In genomic region chr14:74563233-74563585, GRCh38 we compare ENCODE assay signal across 13 cellular contexts. TPM values are rescaled to one million over a fixed set of nuclear protein-coding genes. Genes with fewer than 3 reads are reported as not detected.
DNase-seq lines count a peak whose midpoint lies in the region; ATAC-seq, FAIRE-seq and TF ChIP-seq lines count a peak whose summit lies in the region.
"Had no signal": no experiment of that assay in that cellular context is flagged by ENCODE, and none has a peak within 500 bp of the region (broad histone marks: within the 10 kb centered on the region; RNA-seq: fewer than 3 reads in every experiment).

No MANE protein-coding gene starts in this region.

- dilution Hi-C loops in endothelial cell of umbilical vein (cut with MboI; ENCODE audit: extremely low pct_ligation_motif_present, low sequenced_read_pairs), result no loop called here

- TF ChIP-seq CTCF in PC-9 (conservative IDR thresholded peaks at IDR 0.05), result no peak
- TF ChIP-seq CTCF in endothelial cell of umbilical vein (IDR thresholded peaks at IDR 0.05; ENCODE audit: extremely low read depth in 1 of 2, insufficient read depth in 1 of 2, low read depth in 1 of 2, low read length in 2 of 2), result no peak
- peak; percentile 16 for TF ChIP-seq CTCF in progenitor cell of endocrine pancreas (IDR thresholded peaks at IDR 0.05; ENCODE audit: unreplicated experiment)

- H3K79me2 ChIP-seq in PC-9 (ENCODE audit: low read depth) (peaks cover 66% of the 10 kb centered on the region), endothelial cell of umbilical vein (ENCODE audit: control insufficient read depth, insufficient read depth, low read length) (peaks cover 91% of the 10 kb centered on the region)

- H3K9ac ChIP-seq in endothelial cell of umbilical vein (replicated peaks; ENCODE audit: extremely low read depth, insufficient read depth, low read length), result no peak overlapping the region

- no peak overlapping the region for H3K4me3 Mint-ChIP-seq in progenitor cell of endocrine pancreas (ENCODE audit: low read depth)

- intact Hi-C loops in PC-9 (cut with micrococcal nuclease; ENCODE audit: unreplicated experiment), result no loop called here
- intact Hi-C loops in endothelial cell of umbilical vein (cut with micrococcal nuclease), result no loop called here

- no peak for ATAC-seq in GM18502 (IDR thresholded peaks at IDR 0.05; ENCODE audit: poor library complexity, unreplicated experiment)
- no peak for ATAC-seq in HG03108 (IDR thresholded peaks at IDR 0.05; ENCODE audit: unreplicated experiment)

- H3K36me3 Mint-ChIP-seq in progenitor cell of endocrine pancreas (ENCODE audit: insufficient read depth), result no peaks in the 10 kb centered on the region

- peak overlapping the region; percentile 43 for H3K4me3 ChIP-seq in PC-9
- no peak overlapping the region for H3K4me3 ChIP-seq in endothelial cell of umbilical vein (replicated peaks in 1 of 3; ENCODE audit: insufficient read depth in 1 of 3, low read depth in 1 of 3, low read length in 3 of 3)

- no peaks in the 10 kb centered on the region for H3K36me3 ChIP-seq in PC-9 (ENCODE audit: low read depth)
- H3K36me3 ChIP-seq in endothelial cell of umbilical vein (ENCODE audit: control insufficient read depth in 2 of 2, extremely low read depth in 1 of 2, insufficient read depth in 2 of 2, low read length in 2 of 2), result peaks cover 11 to 16% of the 10 kb centered on the region in 2 experiments

- no TSS peak for BruUV-seq in PC-9 (replicated peaks; lab: Mats Ljungman, UMichigan)
- no TSS peak for BruUV-seq in endothelial cell of umbilical vein (replicated peaks; lab: Mats Ljungman, UMichigan)

- no peaks in the 10 kb centered on the region for H3K9me3 ChIP-seq in PC-9 (ENCODE audit: insufficient read depth, low read depth)
- H3K9me3 ChIP-seq in endothelial cell of umbilical vein (replicated peaks; ENCODE audit: control insufficient read depth, insufficient read depth, low read length), result no peaks in the 10 kb centered on the region

- FAIRE-seq in endothelial cell of umbilical vein (lab: Jason Lieb, UNC), result peak; percentile 31
- FAIRE-seq: H54 had no signal

- no peaks in the 10 kb centered on the region for H3K9me2 ChIP-seq in PC-9 (ENCODE audit: insufficient read depth)

- H3K27me3 Mint-ChIP-seq in progenitor cell of endocrine pancreas, result peaks cover 3% of the 10 kb centered on the region

- peaks cover 75% of the 10 kb centered on the region for H3K4me1 ChIP-seq in PC-9 (replicated peaks; ENCODE audit: insufficient read depth)
- no peaks in the 10 kb centered on the region for H3K4me1 ChIP-seq in endothelial cell of umbilical vein (ENCODE audit: control insufficient read depth, extremely low read depth, insufficient read depth, low read length)

- DNase-seq in H4 (ENCODE audit: low spot score) (peak; percentile 34), PC-9 (peak in 1 of 2 experiments; percentile 99), endothelial cell of umbilical vein (ENCODE audit: low read depth, low spot score) (peak; percentile 52), progenitor cell of endocrine pancreas (ENCODE audit: low spot score, unreplicated experiment) (no peak), GM19238 (ENCODE audit: insufficient read length, low spot score) (no peak), RPMI8226 (no peak)
- DNase-seq: CD8-positive, alpha-beta memory T cell; effector memory CD4-positive, alpha-beta T cell; NCI-H2107; OCI-M1 had no signal

- H3K4me2 ChIP-seq in PC-9, result peak overlapping the region; percentile 80
- no peak overlapping the region for H3K4me2 ChIP-seq in endothelial cell of umbilical vein (ENCODE audit: insufficient read depth, low read length)

- CTCF ChIA-PET in PC-9 (lab: Charles Lee), result interaction anchor here (0.8 kb wide), 1 partner anchor 9 kb away, joined by 5 read pairs; no protein-coding TSS in a partner anchor
- CTCF ChIA-PET in endothelial cell of umbilical vein (lab: Charles Lee), result interaction anchor here (1.8 kb wide), 1 partner anchor 9 kb away, joined by 8 read pairs; no protein-coding TSS in a partner anchor

- peaks cover 5% of the 10 kb centered on the region for H3K4me1 Mint-ChIP-seq in progenitor cell of endocrine pancreas (ENCODE audit: low read depth)
- H3K4me1 Mint-ChIP-seq: CD8-positive, alpha-beta memory T cell had no signal

- H2AFZ ChIP-seq in PC-9 (peak overlapping the region; percentile 3; the same call in 1 of the 2 replicates), endothelial cell of umbilical vein (ENCODE audit: low read depth, low read length) (no peak overlapping the region)

- POLR2A ChIA-PET in PC-9 (lab: Charles Lee; ENCODE audit: unreplicated experiment) (interaction anchor here (0.6 to 0.7 kb wide), 2 partner anchors 12 to 263 kb away, joined by 3 to 5 read pairs; no protein-coding TSS in a partner anchor), endothelial cell of umbilical vein (lab: Charles Lee) (no interaction called here)

- H3K27ac ChIP-seq in PC-9 (peak overlapping the region; percentile 83), endothelial cell of umbilical vein (ENCODE audit: insufficient read depth, low read depth, low read length) (no peak overlapping the region)

- no peak overlapping the region for H3K27ac Mint-ChIP-seq in progenitor cell of endocrine pancreas
- H3K27ac Mint-ChIP-seq: CD8-positive, alpha-beta memory T cell had no signal

- H3F3A ChIP-seq in PC-9 (ENCODE audit: insufficient read depth, low read depth), result peaks cover 78% of the 10 kb centered on the region

- no peak for TF ChIP-seq POLR2A in endothelial cell of umbilical vein (IDR thresholded peaks at IDR 0.05; ENCODE audit: low read depth, low read length)

- H3K9me1 ChIP-seq in endothelial cell of umbilical vein (replicated peaks; ENCODE audit: control insufficient read depth, extremely low read depth, insufficient read depth, low read length), result no peaks in the 10 kb centered on the region

- H3K27me3 ChIP-seq in PC-9 (ENCODE audit: insufficient read depth, low read depth) (no peaks in the 10 kb centered on the region), endothelial cell of umbilical vein (ENCODE audit: control insufficient read depth in 2 of 2, insufficient read depth in 2 of 2, low read length in 2 of 2) (no peaks in the 10 kb centered on the region)

- H3K9me3 Mint-ChIP-seq in progenitor cell of endocrine pancreas (ENCODE audit: low read depth), result no peaks in the 10 kb centered on the region

- H4K20me1 ChIP-seq in PC-9 (ENCODE audit: insufficient read depth) (no peaks in the 10 kb centered on the region), endothelial cell of umbilical vein (replicated peaks; ENCODE audit: control insufficient read depth, extremely low read depth, insufficient read depth, low read length) (no peaks in the 10 kb centered on the region)

TF ChIP-seq in endothelial cell of umbilical vein, 7 proteins besides CTCF, POLR2A, EP300 and RAD21:
- TF ChIP-seq FOS (IDR thresholded peaks at IDR 0.05; ENCODE audit: borderline replicate concordance, insufficient read depth, low read length) (no peak), EZH2 (IDR thresholded peaks at IDR 0.05; ENCODE audit: borderline replicate concordance, low read depth, low read length, severe bottlenecking) (no peak), MAX (IDR thresholded peaks at IDR 0.05; ENCODE audit: insufficient read depth, insufficient read length) (no peak), JUN (IDR thresholded peaks at IDR 0.05; ENCODE audit: borderline replicate concordance, insufficient read depth, insufficient read length, low read depth) (no peak), MYC (IDR thresholded peaks at IDR 0.05; ENCODE audit: low read depth, low read length) (no peak), GATA2 (IDR thresholded peaks at IDR 0.05; ENCODE audit: insufficient read depth, insufficient read length, low read depth, low read length) (no peak), POLR2AphosphoS5 (IDR thresholded peaks at IDR 0.05; ENCODE audit: insufficient read depth, low read depth, low read length) (no peak)
TF ChIP-seq in endothelial cell of umbilical vein: peak in this region for 0.

RNA-seq across cellular contexts. Expression of gene LTBP2, which starts 48.8 kb away (rescaled TPM):
- total RNA-seq in H4 (2014; rRNA removed; shearing (Covaris generic)), result 1.5 and 1.6 TPM in 2 replicates
- total RNA-seq in PC-9 (2021) (121 and 124 TPM in 2 replicates), endothelial cell of umbilical vein (264 and 268 TPM in 2 replicates), progenitor cell of endocrine pancreas (0.47 and 0.79 TPM in 2 replicates)
- 208 and 209 TPM in 2 replicates for polyA plus RNA-seq in endothelial cell of umbilical vein
- polyA plus RNA-seq in endothelial cell of umbilical vein (2011; cell fraction: cytosol; rRNA removed), result 182 and 200 TPM in 2 replicates
- 302 and 337 TPM in 2 replicates for polyA plus RNA-seq in endothelial cell of umbilical vein (2011; cell fraction: nucleus; rRNA removed)
- polyA plus RNA-seq in endothelial cell of umbilical vein (2012), result 319 and 426 TPM in 2 replicates
- polyA minus RNA-seq in endothelial cell of umbilical vein, result 357 and 369 TPM in 2 replicates
- polyA minus RNA-seq in endothelial cell of umbilical vein (2011; cell fraction: cytosol; rRNA and poly(A)+ RNA removed), result not detected
- polyA minus RNA-seq in endothelial cell of umbilical vein (2011; cell fraction: nucleus; rRNA and poly(A)+ RNA removed), result 150 and 213 TPM in 2 replicates

Comparison
In these comparisons a context has a peak if more than half of its experiments do, and no peak if none do; other contexts are left out.
1. DNase-seq: peak in H4 (single experiment) and endothelial cell of umbilical vein (single experiment); none in progenitor cell of endocrine pancreas (single experiment), GM19238 (single experiment) and RPMI8226 (single experiment).
2. RNA of gene LTBP2, which starts 48.8 kb away (total RNA-seq): 264 to 268 TPM in endothelial cell of umbilical vein and 121 to 124 TPM in PC-9; 1.5 to 1.6 TPM in H4 and 0.47 to 0.79 TPM in progenitor cell of endocrine pancreas; every median in the first group is over 10 times any median in the second.